Comparison of ENCODE assay signal across 25 cellular contexts in the genomic region with DNA sequence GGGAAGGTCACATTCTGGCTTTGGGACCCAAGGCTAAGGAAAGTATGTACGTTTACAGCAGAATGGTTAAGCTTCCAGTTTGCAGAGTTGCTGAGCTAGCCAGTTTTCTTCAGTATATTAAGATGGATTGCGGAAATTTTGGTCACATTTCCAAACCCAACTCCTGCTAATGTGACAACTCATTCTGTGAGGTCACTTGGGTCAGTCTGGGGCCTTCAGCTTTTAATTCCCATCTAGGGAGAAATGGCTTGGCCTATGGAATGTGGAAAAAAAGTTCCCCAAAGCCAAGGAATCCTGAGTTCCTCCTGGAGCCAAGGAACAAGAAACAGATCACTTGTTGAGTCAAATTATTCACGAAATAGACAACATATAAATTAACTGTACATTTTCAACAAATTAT. TPM values are rescaled to one million over a fixed set of nuclear protein-coding genes. Genes with fewer than 3 reads are reported as not detected.
"Had no signal": no experiment of that assay in that cellular context is flagged by ENCODE, and none has a peak within 500 bp of the region (broad histone marks: within the 10 kb centered on the region; RNA-seq: fewer than 3 reads in every experiment).

No MANE protein-coding gene starts in this region.

- ATAC-seq: activated CD8-positive, alpha-beta T cell treated with anti-CD3 and anti-CD28 coated beads, Interleukin-2, amount 10 ng/mL, durations not matched to agents 7 days and 5 days; gastrocnemius medialis; natural killer cell; upper lobe of right lung; WTC11 had no signal

- H3K27ac ChIP-seq: brain microvascular endothelial cell, coronary artery, gastrocnemius medialis, suprapubic skin, upper lobe of right lung had no signal

- H3K9me3 ChIP-seq: esophagus muscularis mucosa, gastrocnemius medialis, heart right ventricle, suprapubic skin, upper lobe of right lung had no signal

- H3K36me3 Mint-ChIP-seq: activated naive CD4-positive, alpha-beta T cell treated with anti-CD3 and anti-CD28 coated beads, Interleukin-2, amount 50 U/mL, for 24 hours; natural killer cell; WTC11 had no signal

- H3K9me3 Mint-ChIP-seq: activated naive CD4-positive, alpha-beta T cell treated with anti-CD3 and anti-CD28 coated beads, Interleukin-2, amount 50 U/mL, for 24 hours; central memory CD8-positive, alpha-beta T cell; natural killer cell had no signal

- H3K36me3 ChIP-seq: brain microvascular endothelial cell, esophagus muscularis mucosa, gastrocnemius medialis, heart right ventricle, suprapubic skin, upper lobe of right lung had no signal

- H3K27ac Mint-ChIP-seq: activated CD8-positive, alpha-beta T cell treated with anti-CD3 and anti-CD28 coated beads, Interleukin-2, amount 10 ng/mL, durations not matched to agents 7 days and 5 days; natural killer cell had no signal

- H3K4me1 Mint-ChIP-seq: activated naive CD4-positive, alpha-beta T cell treated with anti-CD3 and anti-CD28 coated beads, Interleukin-2, amount 50 U/mL, for 24 hours had no signal

- H3K27me3 Mint-ChIP-seq: activated naive CD4-positive, alpha-beta T cell treated with anti-CD3 and anti-CD28 coated beads, Interleukin-2, amount 50 U/mL, for 24 hours; central memory CD8-positive, alpha-beta T cell had no signal

- DNase-seq: activated CD4-positive, alpha-beta T cell treated with anti-CD3 and anti-CD28 coated beads for 48 hours; activated CD8-positive, alpha-beta memory T cell treated with anti-CD3 and anti-CD28 coated beads, Interleukin-2, amount 50 U/mL, for 4 hours; activated CD8-positive, alpha-beta T cell treated with anti-CD3 and anti-CD28 coated beads, Interleukin-2, amount 10 ng/mL, durations not matched to agents 7 days and 5 days; activated effector memory CD4-positive, alpha-beta T cell treated with anti-CD3 and anti-CD28 coated beads, Interleukin-2, amount 50 U/mL, for 16 hours; activated T-cell treated with anti-CD3 and anti-CD28 coated beads, Interleukin-2, amount 50 U/mL, for 48 hours; brain microvascular endothelial cell; gastrocnemius medialis; heart right ventricle; natural killer cell; nucleus accumbens; posterior cingulate gyrus; stimulated activated CD4-positive, alpha-beta T cell treated with anti-CD3 and anti-CD28 coated beads, Interleukin-4, amount 100 ng/mL, for 4 hours; stimulated activated CD8-positive, alpha-beta memory T cell treated with anti-CD3 and anti-CD28 coated beads, Interleukin-4, amount 100 ng/mL, for 48 hours; stimulated activated naive CD4-positive, alpha-beta T cell treated with Interleukin-2 at 50 U/mL for 16 hours; upper lobe of right lung had no signal

- H3K4me3 ChIP-seq: coronary artery, esophagus muscularis mucosa, gastrocnemius medialis, heart right ventricle, skin epidermis, suprapubic skin, upper lobe of right lung had no signal

- H3K27me3 ChIP-seq: brain microvascular endothelial cell, esophagus muscularis mucosa, gastrocnemius medialis, heart right ventricle, suprapubic skin, upper lobe of right lung had no signal

- H3K4me3 Mint-ChIP-seq: activated CD8-positive, alpha-beta T cell treated with anti-CD3 and anti-CD28 coated beads, Interleukin-2, amount 10 ng/mL, durations not matched to agents 7 days and 5 days; activated naive CD4-positive, alpha-beta T cell treated with anti-CD3 and anti-CD28 coated beads, Interleukin-2, amount 50 U/mL, for 24 hours; central memory CD8-positive, alpha-beta T cell; natural killer cell; WTC11 had no signal

- FAIRE-seq: TTC549 had no signal

RNA-seq across cellular contexts. Expression of gene KCNV2, which starts 8.6 kb away (rescaled TPM):
- total RNA-seq: activated CD8-positive, alpha-beta T cell treated with anti-CD3 and anti-CD28 coated beads, Interleukin-2, amount 10 ng/mL, durations not matched to agents 7 days and 5 days; esophagus muscularis mucosa; gastrocnemius medialis; heart right ventricle; lung microvascular endothelial cell; natural killer cell; suprapubic skin; T-helper 2 cell treated with Interferon-gamma antibody and Interleukin-4, amounts not matched to agents 100 ng/mL and 5 ng/mL, for 36 hours; upper lobe of right lung; WTC11 had no signal
- polyA plus RNA-seq: heart right ventricle had no signal
